ENCODE assay signal across 25 cellular contexts in the genomic region with DNA sequence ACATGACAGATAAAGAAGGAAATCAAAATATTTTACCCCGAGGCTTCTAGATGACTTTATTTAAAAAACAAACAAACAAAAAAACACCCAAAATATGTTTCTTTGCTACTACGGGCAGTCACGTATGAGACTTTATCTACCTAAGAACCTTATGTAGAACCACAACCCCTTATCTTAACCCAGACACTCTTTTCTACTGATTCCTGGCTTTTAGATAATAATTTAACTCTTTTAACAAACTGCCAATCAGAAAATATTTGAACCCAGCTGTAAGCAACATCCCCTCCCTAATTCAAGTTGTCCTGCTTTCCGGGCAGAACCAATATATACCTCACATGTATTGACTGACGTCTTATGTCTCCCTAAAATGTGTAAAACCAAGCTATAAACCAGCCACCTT.
"Had no signal": no experiment of that assay in that cellular context is flagged by ENCODE, and none has a peak within 500 bp of the region (broad histone marks: within the 10 kb centered on the region; RNA-seq: fewer than 3 reads in every experiment).

No MANE protein-coding gene starts in this region.

- H3K27me3 Mint-ChIP-seq: activated CD4-positive, alpha-beta T cell treated with anti-CD3 and anti-CD28 coated beads, Interleukin-2, amount 10 ng/mL, durations not matched to agents 7 days and 5 days; activated naive CD4-positive, alpha-beta T cell treated with anti-CD3 and anti-CD28 coated beads, Interleukin-2, amount 50 U/mL, for 24 hours; activated naive CD8-positive, alpha-beta T cell treated with anti-CD3 and anti-CD28 coated beads, Interleukin-2, amount 10 ng/mL, durations not matched to agents 7 days and 5 days; activated T-cell treated with anti-CD3 and anti-CD28 coated beads, Interleukin-2, amount 50 U/mL, for 24 hours; central memory CD8-positive, alpha-beta T cell had no signal

- H3K4me3 ChIP-seq: ascending aorta, cardiac muscle cell, SJCRH30, SK-N-MC had no signal

- H3K9me3 Mint-ChIP-seq: activated CD4-positive, alpha-beta T cell treated with anti-CD3 and anti-CD28 coated beads, Interleukin-2, amount 10 ng/mL, durations not matched to agents 7 days and 5 days; activated naive CD4-positive, alpha-beta T cell treated with anti-CD3 and anti-CD28 coated beads, Interleukin-2, amount 50 U/mL, for 24 hours; activated naive CD8-positive, alpha-beta T cell treated with anti-CD3 and anti-CD28 coated beads, Interleukin-2, amount 10 ng/mL, durations not matched to agents 7 days and 5 days; activated T-cell treated with anti-CD3 and anti-CD28 coated beads, Interleukin-2, amount 50 U/mL, for 24 hours; activated T-helper 2 cell treated with anti-CD3 and anti-CD28 coated beads, Interferon-gamma antibody, Interleukin-2, Interleukin-4, amounts not matched to agents 10 μg/mL and 5 μg/mL and 100 μg/mL, durations not matched to agents 14 hours and 24 hours and 36 hours; central memory CD8-positive, alpha-beta T cell had no signal

- H3K27me3 ChIP-seq: ascending aorta, cardiac muscle cell, SJCRH30 had no signal

- H3K9me3 ChIP-seq: ascending aorta, SJCRH30 had no signal

- H3K27ac Mint-ChIP-seq: activated CD4-positive, alpha-beta T cell treated with anti-CD3 and anti-CD28 coated beads, Interleukin-2, amount 10 ng/mL, durations not matched to agents 7 days and 5 days; activated CD8-positive, alpha-beta T cell treated with anti-CD3 and anti-CD28 coated beads, Interleukin-2, amount 10 ng/mL, durations not matched to agents 7 days and 5 days; activated naive CD4-positive, alpha-beta T cell treated with anti-CD3 and anti-CD28 coated beads, Interleukin-2, amount 50 U/mL, for 24 hours; activated naive CD8-positive, alpha-beta T cell treated with anti-CD3 and anti-CD28 coated beads, Interleukin-2, amount 10 ng/mL, durations not matched to agents 7 days and 5 days; activated T-cell treated with anti-CD3 and anti-CD28 coated beads, Interleukin-2, amount 50 U/mL, for 24 hours; activated T-helper 2 cell treated with anti-CD3 and anti-CD28 coated beads, Interferon-gamma antibody, Interleukin-2, Interleukin-4, amounts not matched to agents 10 μg/mL and 5 μg/mL and 100 μg/mL, durations not matched to agents 14 hours and 24 hours and 36 hours had no signal

- H3K4me3 Mint-ChIP-seq: activated CD4-positive, alpha-beta T cell treated with anti-CD3 and anti-CD28 coated beads, Interleukin-2, amount 10 ng/mL, durations not matched to agents 7 days and 5 days; activated CD8-positive, alpha-beta T cell treated with anti-CD3 and anti-CD28 coated beads, Interleukin-2, amount 10 ng/mL, durations not matched to agents 7 days and 5 days; activated naive CD4-positive, alpha-beta T cell treated with anti-CD3 and anti-CD28 coated beads, Interleukin-2, amount 50 U/mL, for 24 hours; activated naive CD8-positive, alpha-beta T cell treated with anti-CD3 and anti-CD28 coated beads, Interleukin-2, amount 10 ng/mL, durations not matched to agents 7 days and 5 days; activated T-cell treated with anti-CD3 and anti-CD28 coated beads, Interleukin-2, amount 50 U/mL, for 24 hours; central memory CD8-positive, alpha-beta T cell had no signal

- H3K4me1 ChIP-seq: ascending aorta, SJCRH30 had no signal

- DNase-seq: activated CD4-positive, alpha-beta T cell treated with anti-CD3 and anti-CD28 coated beads, Interleukin-2, amount 10 ng/mL, durations not matched to agents 7 days and 5 days; activated CD4-positive, alpha-beta T cell treated with anti-CD3 and anti-CD28 coated beads, Interleukin-2, amount 50 U/mL, for 48 hours; activated CD8-positive, alpha-beta T cell treated with anti-CD3 and anti-CD28 coated beads, Interleukin-2, amount 10 ng/mL, durations not matched to agents 7 days and 5 days; activated gamma-delta T cell; activated naive CD4-positive, alpha-beta T cell treated with Interleukin-2 at 50 U/mL for 16 hours; activated naive CD8-positive, alpha-beta T cell treated with anti-CD3 and anti-CD28 coated beads, Interleukin-2, amount 10 ng/mL, durations not matched to agents 7 days and 5 days; activated T-cell treated with anti-CD3 and anti-CD28 coated beads, Interleukin-2, amount 50 U/mL, for 24 hours; amygdala; NCI-H1105 treated with DMSO at 0.1 percent for 48 hours; NCI-H1436; NCI-H1694; NCI-H1930; NCI-H2081 treated with DMSO at 0.1 percent for 48 hours; NCI-H226; NCI-H446 treated with DMSO at 0.1 percent for 48 hours; SJCRH30; T1000; WERI-Rb-1 had no signal

- H3K36me3 ChIP-seq: ascending aorta, cardiac muscle cell, WERI-Rb-1 had no signal

- ATAC-seq: activated CD8-positive, alpha-beta T cell treated with anti-CD3 and anti-CD28 coated beads, Interleukin-2, amount 10 ng/mL, durations not matched to agents 7 days and 5 days; Panc1 had no signal

- H3K27ac ChIP-seq: ascending aorta, cardiac muscle cell, SJCRH30, SK-N-MC, WERI-Rb-1 had no signal
